13 cellular contexts compared by ENCODE assay signal in the genomic region with DNA sequence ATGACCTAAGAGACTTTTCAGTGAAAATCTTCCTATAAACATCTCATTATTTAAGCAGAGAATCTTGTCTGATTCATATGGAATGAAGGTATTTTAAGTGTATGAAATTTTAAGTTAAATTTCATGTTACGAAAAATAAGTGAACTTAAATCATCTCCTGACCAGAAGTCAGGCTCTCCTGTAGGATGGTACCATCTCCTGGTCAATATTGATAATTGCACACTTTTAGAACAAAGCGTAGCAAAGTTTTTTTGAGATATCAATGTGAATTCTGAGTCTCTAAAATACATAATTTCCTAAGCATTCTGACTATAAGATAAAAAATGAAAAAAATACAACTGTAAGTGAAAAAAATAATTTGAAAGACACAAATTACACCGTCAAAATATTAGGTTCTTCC. TPM values are rescaled to one million over a fixed set of nuclear protein-coding genes. Genes with fewer than 3 reads are reported as not detected.
DNase-seq lines count a peak whose midpoint lies in the region; ATAC-seq, FAIRE-seq and TF ChIP-seq lines count a peak whose summit lies in the region.
"Not testable (repeated sequence)": the region's sequence is repeated elsewhere in the genome, so short reads cannot be mapped to it uniquely, and the experiment has no call there.
"Had no signal": no experiment of that assay in that cellular context is flagged by ENCODE, and none has a peak within 500 bp of the region (broad histone marks: within the 10 kb centered on the region; RNA-seq: fewer than 3 reads in every experiment).

No MANE protein-coding gene starts in this region.

- not testable (repeated sequence) for H3K27me3 ChIP-seq in DND-41 (ENCODE audit: insufficient read depth, low read length, poor library complexity); Panc1 (ENCODE audit: control insufficient read depth, insufficient read depth, low read length)

- H3K36me3 ChIP-seq in DND-41 (ENCODE audit: insufficient read depth, low read length); Panc1 (ENCODE audit: control insufficient read depth, insufficient read depth, low read length); kidney (ENCODE audit: control insufficient read depth in 1 of 2, insufficient read depth in 2 of 2, low read length in 2 of 2): not testable (repeated sequence)

- not testable (repeated sequence) for H3K9ac ChIP-seq in DND-41 (ENCODE audit: low read depth, low read length); kidney (ENCODE audit: low read length in 2 of 2)

- not testable (repeated sequence) for H3K4me2 ChIP-seq in DND-41 (ENCODE audit: insufficient read depth, low read length)

- not testable (repeated sequence) for ATAC-seq in DND-41 (ENCODE audit: insufficient read depth, low read depth); Panc1

- not testable (repeated sequence) for H4K20me1 ChIP-seq in DND-41 (ENCODE audit: insufficient read depth, low read length)

- H3K79me2 ChIP-seq in DND-41 (ENCODE audit: insufficient read depth, low read length) = not testable (repeated sequence)

- BruUV-seq in Panc1 (replicated peaks; lab: Mats Ljungman, UMichigan) = not testable (repeated sequence)

- FAIRE-seq in TTC549 (lab: Jason Lieb, UNC) (peak; percentile 74), kidney (lab: Jason Lieb, UNC) (peak; percentile 91)

- in situ Hi-C loops in KBM-7 (cut with MboI; ENCODE audit: low pct_unique_long_range_greater_than_20kb, low sequenced_read_pairs); Panc1 (cut with HindIII; ENCODE audit: low pct_unique_long_range_greater_than_20kb, low sequenced_read_pairs): not testable (repeated sequence)

- POLR2A ChIA-PET in Panc1 (lab: Charles Lee) = not testable (repeated sequence)

- TF ChIP-seq CTCF in 22Rv1 (IDR thresholded peaks at IDR 0.05) (peak; percentile 59), DND-41 (IDR thresholded peaks at IDR 0.05; ENCODE audit: borderline replicate concordance, extremely low read depth, low read length, poor library complexity, severe bottlenecking) (peak; percentile 39), Panc1 (IDR thresholded peaks at IDR 0.05) (peak; percentile 56; the same call in 1 of the 2 replicates), epithelial cell of esophagus (IDR thresholded peaks at IDR 0.05; ENCODE audit: insufficient read depth, low read depth, low read length, missing control alignments) (peak; percentile 5)
- not testable (repeated sequence) for TF ChIP-seq CTCF in kidney (IDR thresholded peaks at IDR 0.05; ENCODE audit: borderline replicate concordance, extremely low read depth, insufficient read depth)

- not testable (repeated sequence) for H2AFZ ChIP-seq in DND-41 (ENCODE audit: low read depth, low read length)

- CTCF ChIA-PET in Panc1 (lab: Charles Lee) = not testable (repeated sequence)

- not testable (repeated sequence) for H3K4me3 ChIP-seq in DND-41 (ENCODE audit: low read depth in 1 of 2, low read length in 2 of 2); Panc1 (ENCODE audit: low read depth in 2 of 2, low read length in 2 of 2); epithelial cell of esophagus (ENCODE audit: low read length); kidney (ENCODE audit: low read length in 2 of 2)

- intact Hi-C loops in Panc1 (cut with micrococcal nuclease; ENCODE audit: unreplicated experiment); kidney (cut with DNase I): not testable (repeated sequence)

- H3K4me1 ChIP-seq in DND-41 (ENCODE audit: insufficient read depth, low read length); Panc1 (ENCODE audit: control insufficient read depth, insufficient read depth, low read length); kidney (ENCODE audit: control insufficient read depth in 1 of 2, insufficient read depth in 1 of 2, low read depth in 1 of 2, low read length in 2 of 2): not testable (repeated sequence)

- DNase-seq in DND-41; Panc1 (ENCODE audit: low read depth, low spot score); epithelial cell of esophagus (ENCODE audit: low read depth); kidney: not testable (repeated sequence)
- DNase-seq in KBM-7 (peak; percentile 4), NCI-H526 treated with DMSO at 0.1 percent for 48 hours (lab: John Stamatoyannopoulos, UW) (peak; percentile 6)

- peak overlapping the region; percentile 93 for H3K27ac ChIP-seq in 22Rv1
- not testable (repeated sequence) for H3K27ac ChIP-seq in DND-41 (ENCODE audit: low read length); Panc1 (ENCODE audit: low read length); kidney (ENCODE audit: low read depth in 2 of 2, low read length in 2 of 2)

- H3K9me3 ChIP-seq in DND-41 (ENCODE audit: insufficient read depth, low read length, severe bottlenecking); Panc1 (ENCODE audit: control insufficient read depth, insufficient read depth, low read depth, low read length); kidney (ENCODE audit: control insufficient read depth in 1 of 2, low read length in 2 of 2): not testable (repeated sequence)

RNA-seq across cellular contexts. Expression of gene FOLH1, which starts 38.8 kb away (rescaled TPM):
- 0.98 TPM for total RNA-seq in Panc1 (2021; ENCODE audit: unreplicated experiment)
- not detected for polyA plus RNA-seq in Panc1 (2012; ENCODE audit: insufficient read length)
- total RNA-seq in kidney = 1.3 TPM
- polyA plus RNA-seq in kidney (ENCODE audit: insufficient read depth, low read depth, low replicate concordance) = 12.3 TPM
- total RNA-seq: K562, Peyer's patch, SJCRH30, T-cell had no signal
- polyA plus RNA-seq: CD14-positive monocyte, K562 had no signal
